ENCODE assay signal across 8 cellular contexts in genomic region chr9:9790216-9790872, GRCh38.
DNase-seq lines count a peak whose midpoint lies in the region; ATAC-seq and TF ChIP-seq lines count a peak whose summit lies in the region.

No MANE protein-coding gene starts in this region.

- intact Hi-C loops in PC-9 (cut with micrococcal nuclease; ENCODE audit: unreplicated experiment) = no loop called here

- H3K9me2 ChIP-seq in PC-9 (ENCODE audit: insufficient read depth) = no peaks in the 10 kb centered on the region

- no peaks in the 10 kb centered on the region for H3K27me3 ChIP-seq in PC-9 (ENCODE audit: insufficient read depth, low read depth)

- no peaks in the 10 kb centered on the region for H3K9me3 ChIP-seq in PC-9 (ENCODE audit: insufficient read depth, low read depth)

- H3K27me3 Mint-ChIP-seq in natural killer cell treated with Interleukin-12 subunit alpha and Interleukin-12 subunit beta and Interleukin-15 and Interleukin-18, amount 100 ng/mL, for 72 hours = no peaks in the 10 kb centered on the region

- CTCF ChIA-PET in PC-9 (lab: Charles Lee) = no interaction called here

- no peaks in the 10 kb centered on the region for H4K20me1 ChIP-seq in PC-9 (ENCODE audit: insufficient read depth)

- H3K4me1 Mint-ChIP-seq in natural killer cell treated with Interleukin-12 subunit alpha and Interleukin-12 subunit beta and Interleukin-15 and Interleukin-18, amount 100 ng/mL, for 72 hours (ENCODE audit: low read depth in 2 of 2) = no peaks in the 10 kb centered on the region

- POLR2A ChIA-PET in PC-9 (lab: Charles Lee; ENCODE audit: unreplicated experiment) = no interaction called here

- H3K27ac ChIP-seq in PC-9 = no peak overlapping the region

- no peaks in the 10 kb centered on the region for H3K4me1 ChIP-seq in PC-9 (replicated peaks; ENCODE audit: insufficient read depth)

- ATAC-seq in GM21423 (IDR thresholded peaks at IDR 0.05; ENCODE audit: unreplicated experiment) (peak; percentile 64), HG03095 (IDR thresholded peaks at IDR 0.05; ENCODE audit: unreplicated experiment) (no peak)
- no peak for ATAC-seq in natural killer cell treated with Interleukin-12 subunit alpha and Interleukin-12 subunit beta and Interleukin-15 and Interleukin-18, amount 100 ng/mL, for 72 hours

- no peaks in the 10 kb centered on the region for H3F3A ChIP-seq in PC-9 (ENCODE audit: insufficient read depth, low read depth)

- peak; percentile 61 for TF ChIP-seq CTCF in GM12801 (IDR thresholded peaks at IDR 0.05; ENCODE audit: extremely low read depth, insufficient read length)
- peak; percentile 60 for TF ChIP-seq CTCF in PC-9 (conservative IDR thresholded peaks at IDR 0.05)
- TF ChIP-seq CTCF in fibroblast of the aortic adventitia (IDR thresholded peaks at IDR 0.05; ENCODE audit: insufficient read depth, low read length) = peak; percentile 42

- DNase-seq in KBM-7 = peak; percentile 34
- DNase-seq in PC-9 = peak in 1 of 2 experiments; percentile 0
- DNase-seq in fibroblast of the aortic adventitia (ENCODE audit: low read depth) = peak; percentile 1
- peak; percentile 34 for DNase-seq in putamen (ENCODE audit: low spot score)
- no peak for DNase-seq in natural killer cell treated with Interleukin-12 subunit alpha and Interleukin-12 subunit beta and Interleukin-15 and Interleukin-18, amount 100 ng/mL, for 72 hours (ENCODE audit: low spot score)

- H3K4me3 ChIP-seq in PC-9 (no peak overlapping the region), fibroblast of the aortic adventitia (ENCODE audit: low read depth, low read length) (no peak overlapping the region)

- H3K4me2 ChIP-seq in PC-9 = no peak overlapping the region

- H3K79me2 ChIP-seq in PC-9 (ENCODE audit: low read depth) = no peaks in the 10 kb centered on the region

- H3K36me3 Mint-ChIP-seq in natural killer cell treated with Interleukin-12 subunit alpha and Interleukin-12 subunit beta and Interleukin-15 and Interleukin-18, amount 100 ng/mL, for 72 hours = no peaks in the 10 kb centered on the region

- no TSS peak for BruUV-seq in PC-9 (replicated peaks; lab: Mats Ljungman, UMichigan)

- H3K36me3 ChIP-seq in PC-9 (ENCODE audit: low read depth) = no peaks in the 10 kb centered on the region

- no peaks in the 10 kb centered on the region for H3K9me3 Mint-ChIP-seq in natural killer cell treated with Interleukin-12 subunit alpha and Interleukin-12 subunit beta and Interleukin-15 and Interleukin-18, amount 100 ng/mL, for 72 hours

- H3K27ac Mint-ChIP-seq in natural killer cell treated with Interleukin-12 subunit alpha and Interleukin-12 subunit beta and Interleukin-15 and Interleukin-18, amount 100 ng/mL, for 72 hours = no peak overlapping the region

- no peak overlapping the region for H2AFZ ChIP-seq in PC-9

- no peak overlapping the region for H3K4me3 Mint-ChIP-seq in natural killer cell treated with Interleukin-12 subunit alpha and Interleukin-12 subunit beta and Interleukin-15 and Interleukin-18, amount 100 ng/mL, for 72 hours

- in situ Hi-C loops in KBM-7 (cut with MboI; ENCODE audit: low pct_unique_long_range_greater_than_20kb, low sequenced_read_pairs) = no loop called here
